1 cellular context compared by ENCODE assay signal in genomic region chr10:132743925-132744490, GRCh38.
TF ChIP-seq lines count a peak whose summit lies in the region.

No MANE protein-coding gene starts in this region.

TF ChIP-seq in H1, 55 proteins besides CTCF, POLR2A, EP300 and RAD21:
- no peak for TF ChIP-seq BACH1 (IDR thresholded peaks at IDR 0.05; ENCODE audit: low read length)
- TF ChIP-seq TCF12 (IDR thresholded peaks at IDR 0.05; ENCODE audit: low read depth, low read length), result no peak
- no peak for TF ChIP-seq SUZ12 (IDR thresholded peaks at IDR 0.05; ENCODE audit: low read length)
- no peak for TF ChIP-seq HDAC2 (IDR thresholded peaks at IDR 0.05; ENCODE audit: borderline replicate concordance in 1 of 2, low read depth in 2 of 2, low read length in 2 of 2)
- no peak for TF ChIP-seq GABPA (IDR thresholded peaks at IDR 0.05; ENCODE audit: borderline replicate concordance, insufficient read depth, low read length)
- no peak for TF ChIP-seq CHD2 (IDR thresholded peaks at IDR 0.05; ENCODE audit: low read length)
- TF ChIP-seq FOSL1 (IDR thresholded peaks at IDR 0.05; ENCODE audit: insufficient read depth, low read depth, low read length), result no peak
- TF ChIP-seq ATF2 (IDR thresholded peaks at IDR 0.05; ENCODE audit: low read length), result no peak
- no peak for TF ChIP-seq CREB1 (IDR thresholded peaks at IDR 0.05)
